Comparison of ENCODE assay signal across 24 cellular contexts in genomic region chr3:193483988-193484539, GRCh38.
"Had no signal": no experiment of that assay in that cellular context is flagged by ENCODE, and none has a peak within 500 bp of the region (broad histone marks: within the 10 kb centered on the region; RNA-seq: fewer than 3 reads in every experiment).

No MANE protein-coding gene starts in this region.

- H3K27ac Mint-ChIP-seq: mesothelial cell of epicardium; naive thymus-derived CD4-positive, alpha-beta T cell; nephron progenitor cell; stimulated activated naive B cell treated with anti-CD40 and anti-IgM and Interleukin-4, amounts not matched to agents 10 μg/mL and 1 μg/mL and 100 μg/mL, for 72 hours; stimulated activated naive CD8-positive, alpha-beta T cell treated with anti-CD3 and anti-CD28 coated beads, Interleukin-15, Interleukin-2, amounts not matched to agents 100 ng/mL and 50 ng/mL, for 24 hours had no signal

- H3K27me3 ChIP-seq: dorsolateral prefrontal cortex, gastroesophageal sphincter, heart left ventricle, hepatocyte, sigmoid colon, transverse colon had no signal

- H3K4me1 ChIP-seq: gastroesophageal sphincter, heart left ventricle, psoas muscle, sigmoid colon, transverse colon had no signal

- H3K36me3 Mint-ChIP-seq: mesothelial cell of epicardium; stimulated activated naive B cell treated with anti-CD40 and anti-IgM and Interleukin-4, amounts not matched to agents 10 μg/mL and 1 μg/mL and 100 μg/mL, for 72 hours had no signal

- H3K4me3 ChIP-seq: dorsolateral prefrontal cortex, gastroesophageal sphincter, heart left ventricle, hepatocyte, psoas muscle, sigmoid colon, thoracic aorta, transverse colon had no signal

- H3K27me3 Mint-ChIP-seq: stimulated activated naive CD8-positive, alpha-beta T cell treated with anti-CD3 and anti-CD28 coated beads, Interleukin-15, Interleukin-2, amounts not matched to agents 100 ng/mL and 50 ng/mL, for 24 hours had no signal

- H3K9me3 Mint-ChIP-seq: naive thymus-derived CD4-positive, alpha-beta T cell; stimulated activated naive B cell treated with anti-CD40 and anti-IgM and Interleukin-4, amounts not matched to agents 10 μg/mL and 1 μg/mL and 100 μg/mL, for 72 hours; stimulated activated naive CD8-positive, alpha-beta T cell treated with anti-CD3 and anti-CD28 coated beads, Interleukin-15, Interleukin-2, amounts not matched to agents 100 ng/mL and 50 ng/mL, for 24 hours had no signal

- H3K9me3 ChIP-seq: psoas muscle, sigmoid colon, thoracic aorta, transverse colon had no signal

- DNase-seq: dorsolateral prefrontal cortex; effector CD4-positive, alpha-beta T cell; foreskin fibroblast; heart left ventricle; islet precursor cell; kidney glomerular epithelial cell; left colon; left ventricle myocardium superior; mesenchymal stem cell; naive thymus-derived CD4-positive, alpha-beta T cell; nephron progenitor cell; nucleus accumbens; posterior cingulate gyrus; psoas muscle; right cardiac atrium; sigmoid colon; stimulated activated CD4-positive, alpha-beta T cell treated with anti-CD3 and anti-CD28 coated beads, Interleukin-2, amount 100 ng/mL, for 48 hours; stimulated activated naive B cell treated with anti-CD40 and anti-IgM and Interleukin-4, amounts not matched to agents 10 μg/mL and 1 μg/mL and 100 μg/mL, for 72 hours; transverse colon had no signal

- H3K27ac ChIP-seq: dorsolateral prefrontal cortex, gastroesophageal sphincter, heart left ventricle, hepatocyte, psoas muscle, sigmoid colon, thoracic aorta, transverse colon had no signal

- H3K36me3 ChIP-seq: gastroesophageal sphincter, heart left ventricle, sigmoid colon, thoracic aorta, transverse colon had no signal

- ATAC-seq: gastroesophageal sphincter; heart left ventricle; left colon; left ventricle myocardium superior; naive thymus-derived CD4-positive, alpha-beta T cell; psoas muscle; right cardiac atrium; stimulated activated naive B cell treated with anti-CD40 and anti-IgM and Interleukin-4, amounts not matched to agents 10 μg/mL and 1 μg/mL and 100 μg/mL, for 72 hours had no signal

- H3K4me1 Mint-ChIP-seq: mesothelial cell of epicardium; naive thymus-derived CD4-positive, alpha-beta T cell; nephron progenitor cell; stimulated activated naive B cell treated with anti-CD40 and anti-IgM and Interleukin-4, amounts not matched to agents 10 μg/mL and 1 μg/mL and 100 μg/mL, for 72 hours had no signal

- H3K4me3 Mint-ChIP-seq: mesothelial cell of epicardium; naive thymus-derived CD4-positive, alpha-beta T cell; nephron progenitor cell; stimulated activated naive B cell treated with anti-CD40 and anti-IgM and Interleukin-4, amounts not matched to agents 10 μg/mL and 1 μg/mL and 100 μg/mL, for 72 hours; stimulated activated naive CD8-positive, alpha-beta T cell treated with anti-CD3 and anti-CD28 coated beads, Interleukin-15, Interleukin-2, amounts not matched to agents 100 ng/mL and 50 ng/mL, for 24 hours had no signal
